18 cellular contexts compared by ENCODE assay signal in genomic region chr9:126222363-126222834, GRCh38.
A peak's percentile ranks its signal among the peaks of the same experiment; 100 is the strongest.
DNase-seq lines count a peak whose midpoint lies in the region; FAIRE-seq and TF ChIP-seq lines count a peak whose summit lies in the region.
"Had no signal": no experiment of that assay in that cellular context is flagged by ENCODE, and none has a peak within 500 bp of the region (broad histone marks: within the 10 kb centered on the region; RNA-seq: fewer than 3 reads in every experiment).

No MANE protein-coding gene starts in this region.

- H4K8ac ChIP-seq in H1 (ENCODE audit: extremely low read depth, insufficient read depth, low read length), result no peak overlapping the region

- H2AFZ ChIP-seq in H1 (ENCODE audit: low read length), result peak overlapping the region; percentile 90
- H2AFZ ChIP-seq: PC-9 had no signal

- H3K4me1 ChIP-seq in H1 (replicated peaks in 1 of 4; ENCODE audit: control insufficient read depth in 3 of 4, insufficient read depth in 4 of 4, low read length in 3 of 4) (peaks cover 0 to 7% (median 2%) of the 10 kb centered on the region in 4 experiments; a peak in 5 of 7 replicates), thymus (ENCODE audit: control insufficient read depth, insufficient read depth, low read length) (no peaks in the 10 kb centered on the region), transverse colon (no peaks in the 10 kb centered on the region), esophagus muscularis mucosa (peaks cover 0 to 6% (median 3%) of the 10 kb centered on the region in 4 donors)

- H3K23me2 ChIP-seq in H1 (ENCODE audit: low read depth, low read length), result no peaks in the 10 kb centered on the region

- WGBS in H1 (ENCODE audit: extremely low coverage in 1 of 2, insufficient coverage in 1 of 2, insufficient read length in 1 of 2, insufficient replicate concordance in 2 of 2, low coverage in 1 of 2, low lambda C conversion rate in 2 of 2, missing lambda C conversion rate in 1 of 2), 2 experiments, result 8% methylated on average over 17 of the region's 26 CpGs; no CpG with 5 or more reads in 1 of the 2 experiments
- 10% methylated on average over 26 of the region's 26 CpGs for WGBS in thymus
- 0 to 14% methylated on average over 1 to 26 of the region's 26 CpGs for WGBS in transverse colon (ENCODE audit: low coverage in 1 of 2), 2 donors
- WGBS in esophagus muscularis mucosa, result 24% methylated on average over 26 of the region's 26 CpGs

- no peaks in the 10 kb centered on the region for H3K9me3 ChIP-seq in H1 (ENCODE audit: insufficient read depth in 2 of 2, low read depth in 1 of 2, low read length in 1 of 2)
- no peaks in the 10 kb centered on the region for H3K9me3 ChIP-seq in thymus (ENCODE audit: control insufficient read depth)
- no peaks in the 10 kb centered on the region for H3K9me3 ChIP-seq in transverse colon
- H3K9me3 ChIP-seq in esophagus muscularis mucosa, result peaks cover 0 to 13% (median 8%) of the 10 kb centered on the region in 4 donors

- H4K20me1 ChIP-seq in H1 (replicated peaks in 1 of 2; ENCODE audit: control insufficient read depth in 1 of 2, insufficient read depth in 2 of 2, low read length in 2 of 2), result no peaks in the 10 kb centered on the region

- no peak overlapping the region for H3K4ac ChIP-seq in H1 (replicated peaks; ENCODE audit: insufficient read length, low read depth, low read length)

- no peak overlapping the region for H3K23ac ChIP-seq in H1 (ENCODE audit: insufficient read length)

- TF ChIP-seq CTCF in H1 (IDR thresholded peaks at IDR 0.05; ENCODE audit: control extremely low read depth in 1 of 3, insufficient read depth in 1 of 3, low read depth in 1 of 3, low read length in 3 of 3) (no peak), transverse colon (IDR thresholded peaks at IDR 0.05) (no peak), D721Med (IDR thresholded peaks at IDR 0.05; ENCODE audit: insufficient read depth, missing control alignments) (no peak), esophagus muscularis mucosa (IDR thresholded peaks at IDR 0.05) (no peak)

- H2BK12ac ChIP-seq in H1 (ENCODE audit: low read depth, low read length), result no peak overlapping the region

- no peak for TF ChIP-seq RAD21 in H1 (IDR thresholded peaks at IDR 0.05 in 1 of 2, conservative IDR thresholded peaks at IDR 0.05 in 1 of 2; ENCODE audit: low read depth in 2 of 2, low read length in 2 of 2)

- peaks cover 0 to 21% (median 7%) of the 10 kb centered on the region in 4 experiments; a peak in 6 of 7 replicates for H3K27me3 ChIP-seq in H1 (replicated peaks in 1 of 4; ENCODE audit: control insufficient read depth in 3 of 4, extremely low read depth in 1 of 4, insufficient read depth in 3 of 4, low read length in 3 of 4)
- H3K27me3 ChIP-seq in thymus (ENCODE audit: control insufficient read depth, insufficient read depth), result peaks cover 17% of the 10 kb centered on the region
- H3K27me3 ChIP-seq in transverse colon, result peaks cover 74% of the 10 kb centered on the region
- peaks cover 0 to 50% (median 13%) of the 10 kb centered on the region in 4 donors for H3K27me3 ChIP-seq in esophagus muscularis mucosa
- H3K27me3 ChIP-seq: MG63 had no signal

- H2AK5ac ChIP-seq in H1 (ENCODE audit: low read depth, low read length), result no peak overlapping the region

- H2BK20ac ChIP-seq in H1 (ENCODE audit: low read length), result no peak overlapping the region

- TF ChIP-seq POLR2A in H1 (IDR thresholded peaks at IDR 0.05; ENCODE audit: control extremely low read depth in 1 of 2, low read depth in 2 of 2, low read length in 2 of 2) (no peak), transverse colon (IDR thresholded peaks at IDR 0.05) (no peak), esophagus muscularis mucosa (IDR thresholded peaks at IDR 0.05; ENCODE audit: low read depth) (no peak)

- CTCF ChIA-PET in H1 (lab: Charles Lee; ENCODE audit: partially characterized antibody), result interaction anchor here (0.5 to 1.5 kb wide), 4 partner anchors 9 to 1313 kb away, joined by 4 read pairs; no protein-coding TSS in a partner anchor

- H3K79me2 ChIP-seq in H1 (ENCODE audit: control insufficient read depth in 1 of 2, insufficient read depth in 2 of 2, low read length in 2 of 2), result no peaks in the 10 kb centered on the region

- H3K4me2 ChIP-seq in H1 (ENCODE audit: insufficient read depth in 1 of 2, low read depth in 2 of 2, low read length in 2 of 2), result peak overlapping the region; percentile 48 to 81
- H3K4me2 ChIP-seq: PC-9 had no signal

- H3K79me1 ChIP-seq in H1 (ENCODE audit: low read depth, low read length), result no peaks in the 10 kb centered on the region

- no peak overlapping the region for H4K91ac ChIP-seq in H1 (replicated peaks; ENCODE audit: insufficient read length, low read length)

- no peaks in the 10 kb centered on the region for H3K36me3 ChIP-seq in H1 (ENCODE audit: control insufficient read depth in 2 of 4, insufficient read depth in 4 of 4, low read length in 3 of 4)
- no peaks in the 10 kb centered on the region for H3K36me3 ChIP-seq in thymus (ENCODE audit: control insufficient read depth, insufficient read depth)
- H3K36me3 ChIP-seq in transverse colon, result no peaks in the 10 kb centered on the region
- H3K36me3 ChIP-seq in esophagus muscularis mucosa, result no peaks in the 10 kb centered on the region
- H3K36me3 ChIP-seq: MG63 had no signal

- in situ Hi-C loops in transverse colon (cut with MboI; ENCODE audit: low pct_ligation_motif_present in 1 of 4, low pct_unique_long_range_greater_than_20kb in 1 of 4, low sequenced_read_pairs in 3 of 4), result loop anchor here in 1 of 4 donors (5.0 kb wide), 1 partner anchor 820 kb away; no protein-coding TSS in a partner anchor

- no peak overlapping the region for H2BK15ac ChIP-seq in H1 (ENCODE audit: low read length)

- POLR2A ChIA-PET in H1 (lab: Charles Lee; ENCODE audit: partially characterized antibody), result no interaction called here

- no peak for TF ChIP-seq EP300 in H1 (IDR thresholded peaks at IDR 0.05; ENCODE audit: borderline replicate concordance in 1 of 2, low read depth in 2 of 2, low read length in 2 of 2)
- no peak for TF ChIP-seq EP300 in transverse colon (IDR thresholded peaks at IDR 0.05; ENCODE audit: low read depth)
- no peak for TF ChIP-seq EP300 in esophagus muscularis mucosa (IDR thresholded peaks at IDR 0.05)

- H3K56ac ChIP-seq in H1 (replicated peaks; ENCODE audit: insufficient read length, low read depth, low read length), result no peak overlapping the region

- no peak overlapping the region for H2BK5ac ChIP-seq in H1 (ENCODE audit: low read depth, low read length)

- H3K27ac ChIP-seq in H1 (ENCODE audit: low read depth, low read length), result no peak overlapping the region
- H3K27ac ChIP-seq in thymus (ENCODE audit: low read depth), result no peak overlapping the region
- no peak overlapping the region for H3K27ac ChIP-seq in transverse colon
- H3K27ac ChIP-seq in esophagus muscularis mucosa (replicated peaks in 1 of 4), result no peak overlapping the region
- H3K27ac ChIP-seq: PC-9 had no signal

- peak overlapping the region; percentile 22 to 70 (median 42) for H3K4me3 ChIP-seq in H1 (ENCODE audit: extremely low read depth in 1 of 4, insufficient read depth in 2 of 4, low read depth in 3 of 4, low read length in 4 of 4)
- peak overlapping the region; percentile 7 for H3K4me3 ChIP-seq in thymus (ENCODE audit: low read length)
- H3K4me3 ChIP-seq in transverse colon, result no peak overlapping the region
- no peak overlapping the region for H3K4me3 ChIP-seq in esophagus muscularis mucosa
- H3K4me3 ChIP-seq: MG63, PC-9 had no signal

- H3K14ac ChIP-seq in H1 (ENCODE audit: insufficient read length), result no peak overlapping the region

- FAIRE-seq in H1 (lab: Jason Lieb, UNC), result no peak
- no peak for FAIRE-seq in D721Med (lab: Jason Lieb, UNC)
- FAIRE-seq: GM12892 had no signal

- no peak overlapping the region for H4K5ac ChIP-seq in H1 (ENCODE audit: insufficient read length, low read depth, low read length)

- H3K18ac ChIP-seq in H1 (ENCODE audit: extremely low read depth, low read length), result no peak overlapping the region

- H3K9ac ChIP-seq in H1 (replicated peaks in 1 of 4; ENCODE audit: extremely low read depth in 1 of 4, low read depth in 3 of 4, low read length in 3 of 4), result no peak overlapping the region

- peak; percentile 41 for DNase-seq in activated CD8-positive, alpha-beta memory T cell treated with anti-CD3 and anti-CD28 coated beads for 24 hours
- DNase-seq in activated CD8-positive, alpha-beta memory T cell treated with anti-CD3 and anti-CD28 coated beads, Interleukin-2, amount 50 U/mL, for 48 hours, result no peak
- DNase-seq in H1 (ENCODE audit: low read depth in 1 of 2, low spot score in 2 of 2), result no peak
- peak; percentile 64 for DNase-seq in iPS-NIHi7 (ENCODE audit: extremely low spot score)
- no peak for DNase-seq in transverse colon
- DNase-seq in D721Med (ENCODE audit: insufficient read length, low spot score), result no peak
- no peak for DNase-seq in esophagus muscularis mucosa (ENCODE audit: extremely low spot score)
- DNase-seq: 8988T, C1 segment of cervical spinal cord, HFFc6, MG63, NCI-H1092, NCI-H146, NCI-H2081, NCI-H510A, PC-9 had no signal

- intact Hi-C loops in transverse colon (cut with DNase I; ENCODE audit: low total_unique reads), result loop anchor here (10.0 kb wide), 1 partner anchor 818 kb away; no protein-coding TSS in a partner anchor
- intact Hi-C loops in esophagus muscularis mucosa (cut with DNase I), result loop anchor here (10.0 kb wide), 1 partner anchor 658 kb away; no protein-coding TSS in a partner anchor

- no peak overlapping the region for H2BK120ac ChIP-seq in H1 (replicated peaks; ENCODE audit: low read depth, low read length)

TF ChIP-seq in H1, 55 proteins besides CTCF, POLR2A, EP300 and RAD21 (continues in another document):
- no peak for TF ChIP-seq TBP (IDR thresholded peaks at IDR 0.05; ENCODE audit: low read depth, low read length)
- TF ChIP-seq HDAC2 (IDR thresholded peaks at IDR 0.05; ENCODE audit: borderline replicate concordance in 1 of 2, low read depth in 2 of 2, low read length in 2 of 2), result no peak
- no peak for TF ChIP-seq USF2 (IDR thresholded peaks at IDR 0.05; ENCODE audit: low read length)
- no peak; the same call in 1 of the 2 replicates for TF ChIP-seq RBBP5 (IDR thresholded peaks at IDR 0.05; ENCODE audit: borderline replicate concordance, low read depth, low read length)
- TF ChIP-seq HDAC6 (IDR thresholded peaks at IDR 0.05; ENCODE audit: low read depth, low read length), result no peak
- no peak for TF ChIP-seq CHD1 (IDR thresholded peaks at IDR 0.05; ENCODE audit: low read depth, low read length)
- peak; percentile 47 for TF ChIP-seq ASH2L (IDR thresholded peaks at IDR 0.05; ENCODE audit: low read length)
- no peak for TF ChIP-seq SIX5 (IDR thresholded peaks at IDR 0.05; ENCODE audit: low read depth, low read length)
- TF ChIP-seq RFX5 (IDR thresholded peaks at IDR 0.05; ENCODE audit: borderline replicate concordance, low read depth, low read length), result no peak
- no peak for TF ChIP-seq FOSL1 (IDR thresholded peaks at IDR 0.05; ENCODE audit: insufficient read depth, low read depth, low read length)

Comparison
In these comparisons a context has a peak if more than half of its experiments do, and no peak if none do; other contexts are left out.
1. DNase-seq: peak in activated CD8-positive, alpha-beta memory T cell treated with anti-CD3 and anti-CD28 coated beads for 24 hours (single experiment) and iPS-NIHi7 (single experiment); none in activated CD8-positive, alpha-beta memory T cell treated with anti-CD3 and anti-CD28 coated beads, Interleukin-2, amount 50 U/mL, for 48 hours (single experiment), H1 (0 of 2), transverse colon (single experiment), D721Med (single experiment) and esophagus muscularis mucosa (single experiment).
2. H3K4me3 ChIP-seq: peak in H1 (4 of 4) and thymus (single experiment); none in transverse colon (0 of 4) and esophagus muscularis mucosa (0 of 4).